28 cellular contexts compared by ENCODE assay signal in the genomic region with DNA sequence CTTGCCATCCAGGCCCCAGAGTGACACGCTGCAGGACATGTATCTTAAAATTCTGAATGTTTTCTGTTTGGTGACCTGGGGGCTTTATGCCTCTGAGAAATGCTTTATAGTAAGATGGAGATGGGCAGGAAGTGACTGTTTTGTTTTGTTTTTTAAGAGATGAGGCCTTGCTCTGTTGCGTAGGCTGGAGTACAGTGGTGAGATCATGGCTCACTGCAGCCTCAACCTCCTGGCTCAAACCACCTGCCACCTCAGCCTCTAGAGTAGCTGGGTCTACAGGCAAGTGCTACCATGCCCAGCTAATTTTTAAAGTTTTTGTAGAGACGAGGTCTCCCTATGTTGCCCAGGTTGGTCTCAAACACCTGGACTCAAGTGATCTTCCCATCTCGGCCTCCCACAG. TPM values are rescaled to one million over a fixed set of nuclear protein-coding genes. Genes with fewer than 3 reads are reported as not detected.
DNase-seq lines count a peak whose midpoint lies in the region; ATAC-seq, FAIRE-seq and TF ChIP-seq lines count a peak whose summit lies in the region.
"Had no signal": no experiment of that assay in that cellular context is flagged by ENCODE, and none has a peak within 500 bp of the region (broad histone marks: within the 10 kb centered on the region; RNA-seq: fewer than 3 reads in every experiment).

No MANE protein-coding gene starts in this region.

- TF ChIP-seq CTCF in natural killer cell (IDR thresholded peaks at IDR 0.05) (no peak), D721Med (IDR thresholded peaks at IDR 0.05; ENCODE audit: insufficient read depth, missing control alignments) (no peak)

- H3K27ac Mint-ChIP-seq in activated CD4-positive, alpha-beta T cell treated with anti-CD3 and anti-CD28 coated beads, Interleukin-2, amount 10 ng/mL, durations not matched to agents 7 days and 5 days, result peak overlapping the region; percentile 37
- peak overlapping the region; percentile 43 for H3K27ac Mint-ChIP-seq in activated T-helper 2 cell treated with anti-CD3 and anti-CD28 coated beads, Interferon-gamma antibody, Interleukin-2, Interleukin-4, amounts not matched to agents 10 μg/mL and 5 μg/mL and 100 μg/mL, durations not matched to agents 14 hours and 24 hours and 36 hours
- H3K27ac Mint-ChIP-seq in natural killer cell, result peak overlapping the region; percentile 1 to 27
- H3K27ac Mint-ChIP-seq: mesothelial cell of epicardium; stimulated activated memory B cell treated with anti-CD40 and anti-IgM and Interleukin-4, amounts not matched to agents 10 μg/mL and 1 μg/mL and 100 μg/mL, for 72 hours had no signal

- DNase-seq in activated CD4-positive, alpha-beta T cell treated with anti-CD3 and anti-CD28 coated beads, Interleukin-2, amount 10 ng/mL, durations not matched to agents 7 days and 5 days, result no peak
- no peak for DNase-seq in activated CD4-positive, alpha-beta T cell treated with anti-CD3 and anti-CD28 coated beads, Interleukin-2, amount 50 U/mL, for 1 hour
- DNase-seq in HT1080 (ENCODE audit: low read depth), result peak; percentile 25
- no peak for DNase-seq in activated T-helper 2 cell treated with anti-CD3 and anti-CD28 coated beads, Interferon-gamma antibody, Interleukin-2, Interleukin-4, amounts not matched to agents 10 μg/mL and 5 μg/mL and 100 μg/mL, durations not matched to agents 14 hours and 24 hours and 36 hours (ENCODE audit: low spot score)
- no peak for DNase-seq in natural killer cell
- no peak for DNase-seq in mucosa of gallbladder (ENCODE audit: low spot score)
- no peak for DNase-seq in D341Med (ENCODE audit: low spot score)
- DNase-seq in D721Med (ENCODE audit: insufficient read length, low spot score), result no peak
- DNase-seq: adrenal gland; BE2C; Calu3; effector CD8-positive, alpha-beta T cell; HCEC 1CT; hypothalamus; naive thymus-derived CD8-positive, alpha-beta T cell; NCI-H1092 treated with DMSO at 0.1 percent for 48 hours; NCI-H187 treated with DMSO at 0.1 percent for 48 hours; NCI-H226; NCI-H748 treated with DMSO at 0.1 percent for 48 hours; stimulated activated CD4-positive, alpha-beta T cell treated with anti-CD3 and anti-CD28 coated beads, Interleukin-2, amount 100 ng/mL, for 48 hours; testis; uterus had no signal

- FAIRE-seq in D721Med (lab: Jason Lieb, UNC), result no peak
- FAIRE-seq: A549, islet of Langerhans, TTC549 had no signal

- ATAC-seq in natural killer cell, result peak in 1 of 3 donors; percentile 40
- ATAC-seq: A549; esophagus mucosa; stimulated activated memory B cell treated with anti-CD40 and anti-IgM and Interleukin-4, amounts not matched to agents 10 μg/mL and 1 μg/mL and 100 μg/mL, for 72 hours had no signal

- H3K4me3 Mint-ChIP-seq in activated CD4-positive, alpha-beta T cell treated with anti-CD3 and anti-CD28 coated beads, Interleukin-2, amount 10 ng/mL, durations not matched to agents 7 days and 5 days, result no peak overlapping the region
- H3K4me3 Mint-ChIP-seq in activated T-helper 2 cell treated with anti-CD3 and anti-CD28 coated beads, Interferon-gamma antibody, Interleukin-2, Interleukin-4, amounts not matched to agents 10 μg/mL and 5 μg/mL and 100 μg/mL, durations not matched to agents 14 hours and 24 hours and 36 hours (ENCODE audit: low read depth), result no peak overlapping the region
- H3K4me3 Mint-ChIP-seq in natural killer cell, result no peak overlapping the region
- H3K4me3 Mint-ChIP-seq: mesothelial cell of epicardium; naive thymus-derived CD8-positive, alpha-beta T cell; stimulated activated memory B cell treated with anti-CD40 and anti-IgM and Interleukin-4, amounts not matched to agents 10 μg/mL and 1 μg/mL and 100 μg/mL, for 72 hours had no signal

- no peaks in the 10 kb centered on the region for H3K27me3 Mint-ChIP-seq in activated CD4-positive, alpha-beta T cell treated with anti-CD3 and anti-CD28 coated beads, Interleukin-2, amount 10 ng/mL, durations not matched to agents 7 days and 5 days
- H3K27me3 Mint-ChIP-seq in activated T-helper 2 cell treated with anti-CD3 and anti-CD28 coated beads, Interferon-gamma antibody, Interleukin-2, Interleukin-4, amounts not matched to agents 10 μg/mL and 5 μg/mL and 100 μg/mL, durations not matched to agents 14 hours and 24 hours and 36 hours (ENCODE audit: low read depth), result no peaks in the 10 kb centered on the region
- no peaks in the 10 kb centered on the region for H3K27me3 Mint-ChIP-seq in natural killer cell (ENCODE audit: low read depth in 2 of 2)
- H3K27me3 Mint-ChIP-seq: naive thymus-derived CD8-positive, alpha-beta T cell; stimulated activated memory B cell treated with anti-CD40 and anti-IgM and Interleukin-4, amounts not matched to agents 10 μg/mL and 1 μg/mL and 100 μg/mL, for 72 hours had no signal

- intact Hi-C loops in activated T-helper 2 cell treated with anti-CD3 and anti-CD28 coated beads, Interferon-gamma antibody, Interleukin-2, Interleukin-4, amounts not matched to agents 10 μg/mL and 5 μg/mL and 100 μg/mL, durations not matched to agents 14 hours and 24 hours and 36 hours (cut with micrococcal nuclease), result no loop called here
- intact Hi-C loops in natural killer cell (cut with micrococcal nuclease), result no loop called here

- CTCF ChIA-PET in activated CD4-positive, alpha-beta T cell treated with anti-CD3 and anti-CD28 coated beads, Interleukin-2, amount 10 ng/mL, durations not matched to agents 7 days and 5 days (lab: Charles Lee), result interaction anchor here (1.4 to 4.0 kb wide), 2 partner anchors 10 to 17 kb away, joined by 4 to 19 read pairs; no protein-coding TSS in a partner anchor

- H3K4me1 Mint-ChIP-seq in activated CD4-positive, alpha-beta T cell treated with anti-CD3 and anti-CD28 coated beads, Interleukin-2, amount 10 ng/mL, durations not matched to agents 7 days and 5 days, result peaks cover 22% of the 10 kb centered on the region
- H3K4me1 Mint-ChIP-seq in activated T-helper 2 cell treated with anti-CD3 and anti-CD28 coated beads, Interferon-gamma antibody, Interleukin-2, Interleukin-4, amounts not matched to agents 10 μg/mL and 5 μg/mL and 100 μg/mL, durations not matched to agents 14 hours and 24 hours and 36 hours (ENCODE audit: low read depth), result peaks cover 13% of the 10 kb centered on the region
- peaks cover 13 to 19% of the 10 kb centered on the region in 2 donors for H3K4me1 Mint-ChIP-seq in natural killer cell
- H3K4me1 Mint-ChIP-seq: mesothelial cell of epicardium had no signal

- peaks cover 17% of the 10 kb centered on the region for H3K36me3 Mint-ChIP-seq in activated CD4-positive, alpha-beta T cell treated with anti-CD3 and anti-CD28 coated beads, Interleukin-2, amount 10 ng/mL, durations not matched to agents 7 days and 5 days (ENCODE audit: low read depth)
- peaks cover 44% of the 10 kb centered on the region for H3K36me3 Mint-ChIP-seq in activated T-helper 2 cell treated with anti-CD3 and anti-CD28 coated beads, Interferon-gamma antibody, Interleukin-2, Interleukin-4, amounts not matched to agents 10 μg/mL and 5 μg/mL and 100 μg/mL, durations not matched to agents 14 hours and 24 hours and 36 hours (ENCODE audit: low read depth)
- peaks cover 12% of the 10 kb centered on the region for H3K36me3 Mint-ChIP-seq in natural killer cell

- POLR2A ChIA-PET in activated CD4-positive, alpha-beta T cell treated with anti-CD3 and anti-CD28 coated beads, Interleukin-2, amount 10 ng/mL, durations not matched to agents 7 days and 5 days (lab: Charles Lee), result no interaction called here

- no peaks in the 10 kb centered on the region for H3K9me3 Mint-ChIP-seq in activated CD4-positive, alpha-beta T cell treated with anti-CD3 and anti-CD28 coated beads, Interleukin-2, amount 10 ng/mL, durations not matched to agents 7 days and 5 days
- H3K9me3 Mint-ChIP-seq in activated T-helper 2 cell treated with anti-CD3 and anti-CD28 coated beads, Interferon-gamma antibody, Interleukin-2, Interleukin-4, amounts not matched to agents 10 μg/mL and 5 μg/mL and 100 μg/mL, durations not matched to agents 14 hours and 24 hours and 36 hours, result no peaks in the 10 kb centered on the region
- H3K9me3 Mint-ChIP-seq in natural killer cell, result no peaks in the 10 kb centered on the region
- H3K9me3 Mint-ChIP-seq: mesothelial cell of epicardium; naive thymus-derived CD8-positive, alpha-beta T cell; stimulated activated memory B cell treated with anti-CD40 and anti-IgM and Interleukin-4, amounts not matched to agents 10 μg/mL and 1 μg/mL and 100 μg/mL, for 72 hours had no signal

RNA-seq across cellular contexts. Expression of gene ZNF777, which starts 20.6 kb away (rescaled TPM):
- total RNA-seq in activated CD4-positive, alpha-beta T cell treated with anti-CD3 and anti-CD28 coated beads, Interleukin-2, amount 10 ng/mL, durations not matched to agents 7 days and 5 days, result 10 to 100 TPM; 14.9 to 15.1 TPM
- 12.3 and 13.7 TPM in 2 replicates for total RNA-seq in HT1080 (2014; rRNA removed; shearing (Covaris generic))
- polyA plus RNA-seq in HT1080 (2015; cell fraction: cytosol; rRNA removed), result 12.6 and 14.3 TPM in 2 replicates
- polyA plus RNA-seq in HT1080 (2015; cell fraction: nucleus; rRNA removed), result 11.3 and 11.9 TPM in 2 replicates
- total RNA-seq in activated T-helper 2 cell treated with anti-CD3 and anti-CD28 coated beads, Interferon-gamma antibody, Interleukin-2, Interleukin-4, amounts not matched to agents 10 μg/mL and 5 μg/mL and 100 μg/mL, durations not matched to agents 14 hours and 24 hours and 36 hours, result 16.6 TPM in 2 replicates
- total RNA-seq in natural killer cell (10 to 100 TPM; 14.6 to 18.2 (median 17.2) TPM), mucosa of gallbladder (13.7 TPM)

RNA-seq across cellular contexts. Expression of gene ZNF746, which starts 57.4 kb away (rescaled TPM):
- total RNA-seq in activated CD4-positive, alpha-beta T cell treated with anti-CD3 and anti-CD28 coated beads, Interleukin-2, amount 10 ng/mL, durations not matched to agents 7 days and 5 days, result 10 to 100 TPM; 21.0 to 21.9 TPM
- 18.6 and 19.7 TPM in 2 replicates for total RNA-seq in HT1080 (2014; rRNA removed; shearing (Covaris generic))
- 9.2 and 10.1 TPM in 2 replicates for polyA plus RNA-seq in HT1080 (2015; cell fraction: cytosol; rRNA removed)
- polyA plus RNA-seq in HT1080 (2015; cell fraction: nucleus; rRNA removed), result 14.6 and 15.0 TPM in 2 replicates
- total RNA-seq in activated T-helper 2 cell treated with anti-CD3 and anti-CD28 coated beads, Interferon-gamma antibody, Interleukin-2, Interleukin-4, amounts not matched to agents 10 μg/mL and 5 μg/mL and 100 μg/mL, durations not matched to agents 14 hours and 24 hours and 36 hours, result 23.7 and 26.4 TPM in 2 replicates
- 10 to 100 TPM; 41.4 to 48.6 (median 47.3) TPM for total RNA-seq in natural killer cell
- total RNA-seq in mucosa of gallbladder, result 20.0 TPM
